In genomic region chrX:78957768-78958130, GRCh38 we compare ENCODE assay signal across 13 cellular contexts. TPM values are rescaled to one million over a fixed set of nuclear protein-coding genes. Genes with fewer than 3 reads are reported as not detected.
DNase-seq lines count a peak whose midpoint lies in the region; ATAC-seq and TF ChIP-seq lines count a peak whose summit lies in the region.
"Had no signal": no experiment of that assay in that cellular context is flagged by ENCODE, and none has a peak within 500 bp of the region (broad histone marks: within the 10 kb centered on the region; RNA-seq: fewer than 3 reads in every experiment).

No MANE protein-coding gene starts in this region.

- H3K4me3 Mint-ChIP-seq in CD4-positive, alpha-beta memory T cell, result peak overlapping the region in 6 of 8 donors; percentile 2 to 75 (median 36)

- no peaks in the 10 kb centered on the region for H3K9me3 ChIP-seq in CD4-positive, alpha-beta memory T cell (ENCODE audit: control insufficient read depth in 1 of 2, low read length in 2 of 2)
- no peaks in the 10 kb centered on the region for H3K9me3 ChIP-seq in left lung

- peak overlapping the region; percentile 35 for H3K27ac ChIP-seq in CD4-positive, alpha-beta memory T cell (ENCODE audit: low read depth, low read length)
- H3K27ac ChIP-seq in left lung, result no peak overlapping the region
- H3K27ac ChIP-seq: BLaER1 treated with 17β-estradiol and CSF1 and Interleukin-3, amounts not matched to agents 10 nM and 100 nM had no signal

- intact Hi-C loops in CD4-positive, alpha-beta memory T cell (cut with micrococcal nuclease), result loop anchor here (1.0 to 10.0 kb wide), 3 partner anchors 7 to 403 kb away; partner anchors contain the start of gene P2RY10
- intact Hi-C loops in left lung (cut with DNase I), result no loop called here

- CTCF ChIA-PET in CD4-positive, alpha-beta memory T cell (lab: Charles Lee; ENCODE audit: partially characterized antibody), result interaction anchor here (0.7 kb wide), 1 partner anchor 317 kb away, joined by 3 read pairs; no protein-coding TSS in a partner anchor

- H3K4me1 Mint-ChIP-seq in CD4-positive, alpha-beta memory T cell, result peaks cover 46 to 77% (median 62%) of the 10 kb centered on the region in 4 donors

- H3K27me3 ChIP-seq in CD4-positive, alpha-beta memory T cell (ENCODE audit: insufficient read depth, low read length), result no peaks in the 10 kb centered on the region
- no peaks in the 10 kb centered on the region for H3K27me3 ChIP-seq in left lung

- ATAC-seq in GM18909 (IDR thresholded peaks at IDR 0.05; ENCODE audit: poor library complexity, unreplicated experiment) (peak; percentile 89), HG02763 (IDR thresholded peaks at IDR 0.05; ENCODE audit: unreplicated experiment) (peak; percentile 75), HG03575 (IDR thresholded peaks at IDR 0.05; ENCODE audit: extremely low read depth, insufficient number of reproducible peaks, low FRiP score, unreplicated experiment) (peak; percentile 70), left lung (no peak)

- H3K27me3 Mint-ChIP-seq in CD4-positive, alpha-beta memory T cell, result no peaks in the 10 kb centered on the region

- POLR2A ChIA-PET in CD4-positive, alpha-beta memory T cell (lab: Charles Lee; ENCODE audit: partially characterized antibody), result interaction anchor here (1.3 to 3.7 kb wide), 2 partner anchors 12 to 312 kb away, joined by 5 to 26 read pairs; partner anchors contain the start of gene P2RY10

- H3K4me1 ChIP-seq in CD4-positive, alpha-beta memory T cell (ENCODE audit: insufficient read depth, low read length), result peaks cover 80% of the 10 kb centered on the region
- H3K4me1 ChIP-seq in left lung, result no peaks in the 10 kb centered on the region

- no peak for TF ChIP-seq CTCF in left lung (IDR thresholded peaks at IDR 0.05)

- DNase-seq in CD4-positive, alpha-beta memory T cell, result no peak
- DNase-seq in left lung (no peak), NCI-H2107 (lab: John Stamatoyannopoulos, UW) (no peak), mesenteric fat pad (ENCODE audit: low spot score) (no peak), COLO829 (ENCODE audit: low spot score) (no peak)
- DNase-seq: effector CD4-positive, alpha-beta T cell; MV-4-11; Right ventricle myocardium superior had no signal

- H3K36me3 ChIP-seq in CD4-positive, alpha-beta memory T cell (ENCODE audit: insufficient read depth, low read length), result peaks cover 9% of the 10 kb centered on the region
- H3K36me3 ChIP-seq in left lung, result no peaks in the 10 kb centered on the region
- H3K36me3 ChIP-seq: BLaER1 treated with 17β-estradiol and CSF1 and Interleukin-3, amounts not matched to agents 10 nM and 100 nM had no signal

- peaks cover 0 to 2% (median 0%) of the 10 kb centered on the region in 8 donors for H3K9me3 Mint-ChIP-seq in CD4-positive, alpha-beta memory T cell

- H3K27ac Mint-ChIP-seq in CD4-positive, alpha-beta memory T cell, result peak overlapping the region; percentile 50 to 89 (median 79)

- no peak overlapping the region for H3K4me3 ChIP-seq in CD4-positive, alpha-beta memory T cell (ENCODE audit: low read length in 2 of 2)
- H3K4me3 ChIP-seq in left lung, result no peak overlapping the region
- H3K4me3 ChIP-seq: BLaER1 treated with 17β-estradiol and CSF1 and Interleukin-3, amounts not matched to agents 10 nM and 100 nM had no signal

- H3K36me3 Mint-ChIP-seq in CD4-positive, alpha-beta memory T cell, result peaks cover 37 to 77% of the 10 kb centered on the region in 2 donors

RNA-seq across cellular contexts. Expression of gene P2RY10, which starts 12.6 kb away (rescaled TPM):
- 100 to 1,000 TPM in 1 of 2 experiments, 10 to 100 TPM in 1; 87.4 to 104 TPM for total RNA-seq in CD4-positive, alpha-beta memory T cell
- polyA plus RNA-seq in CD4-positive, alpha-beta memory T cell, result 10 to 100 TPM; 61.8 to 85.0 TPM
- total RNA-seq in left lung (1 to 10 TPM in 1 of 2 donors, under 1 TPM in 1; 0.73 to 1.4 TPM), mesenteric fat pad (0.19 TPM)
- total RNA-seq: posterior vena cava, Right ventricle myocardium superior had no signal

Comparison
In these comparisons a context has a peak if more than half of its experiments do, and no peak if none do; other contexts are left out.
1. RNA of gene P2RY10, which starts 12.6 kb away (total RNA-seq): 87.4 to 104 TPM in CD4-positive, alpha-beta memory T cell; 0.73 to 1.4 TPM in left lung and 0.19 TPM in mesenteric fat pad (single experiment); every median in the first group is over 10 times any median in the second.